ENCODE assay signal across 12 cellular contexts in genomic region chr11:67299471-67300191, GRCh38.
"Had no signal": no experiment of that assay in that cellular context is flagged by ENCODE, and none has a peak within 500 bp of the region (broad histone marks: within the 10 kb centered on the region; RNA-seq: fewer than 3 reads in every experiment).

No MANE protein-coding gene starts in this region.

- H3K4me2 ChIP-seq: hepatocyte had no signal

- ATAC-seq: effector memory CD8-positive, alpha-beta T cell; gastroesophageal sphincter; naive thymus-derived CD4-positive, alpha-beta T cell; stimulated activated naive CD8-positive, alpha-beta T cell treated with anti-CD3 and anti-CD28 coated beads, Interleukin-15, Interleukin-2, amounts not matched to agents 100 U/mL and 50 U/mL, for 24 hours had no signal

- H3K27ac ChIP-seq: gastroesophageal sphincter, hepatocyte, prostate gland had no signal

- DNase-seq: activated CD4-positive, alpha-beta memory T cell treated with anti-CD3 and anti-CD28 coated beads for 36 hours; activated CD4-positive, CD25-positive, alpha-beta regulatory T cell treated with anti-CD3 and anti-CD28 coated beads, Interleukin-2, amount 50 U/mL, for 72 hours; activated CD8-positive, alpha-beta memory T cell treated with anti-CD3 and anti-CD28 coated beads, Interleukin-2, amount 50 U/mL, for 48 hours; effector memory CD8-positive, alpha-beta T cell; kidney glomerular epithelial cell; naive thymus-derived CD4-positive, alpha-beta T cell; occipital lobe; stimulated activated CD4-positive, alpha-beta T cell treated with anti-CD3 and anti-CD28 coated beads, Interleukin-2, amount 100 ng/mL, for 48 hours; stimulated activated naive CD8-positive, alpha-beta T cell treated with anti-CD3 and anti-CD28 coated beads, Interleukin-15, Interleukin-2, amounts not matched to agents 100 U/mL and 50 U/mL, for 24 hours had no signal

- H2AFZ ChIP-seq: hepatocyte had no signal

- H3K4me3 ChIP-seq: gastroesophageal sphincter, hepatocyte, prostate gland had no signal

- H3K27me3 ChIP-seq: gastroesophageal sphincter, hepatocyte had no signal

- H3K9me3 ChIP-seq: prostate gland had no signal
